ENCODE assay signal across 15 cellular contexts in the genomic region with DNA sequence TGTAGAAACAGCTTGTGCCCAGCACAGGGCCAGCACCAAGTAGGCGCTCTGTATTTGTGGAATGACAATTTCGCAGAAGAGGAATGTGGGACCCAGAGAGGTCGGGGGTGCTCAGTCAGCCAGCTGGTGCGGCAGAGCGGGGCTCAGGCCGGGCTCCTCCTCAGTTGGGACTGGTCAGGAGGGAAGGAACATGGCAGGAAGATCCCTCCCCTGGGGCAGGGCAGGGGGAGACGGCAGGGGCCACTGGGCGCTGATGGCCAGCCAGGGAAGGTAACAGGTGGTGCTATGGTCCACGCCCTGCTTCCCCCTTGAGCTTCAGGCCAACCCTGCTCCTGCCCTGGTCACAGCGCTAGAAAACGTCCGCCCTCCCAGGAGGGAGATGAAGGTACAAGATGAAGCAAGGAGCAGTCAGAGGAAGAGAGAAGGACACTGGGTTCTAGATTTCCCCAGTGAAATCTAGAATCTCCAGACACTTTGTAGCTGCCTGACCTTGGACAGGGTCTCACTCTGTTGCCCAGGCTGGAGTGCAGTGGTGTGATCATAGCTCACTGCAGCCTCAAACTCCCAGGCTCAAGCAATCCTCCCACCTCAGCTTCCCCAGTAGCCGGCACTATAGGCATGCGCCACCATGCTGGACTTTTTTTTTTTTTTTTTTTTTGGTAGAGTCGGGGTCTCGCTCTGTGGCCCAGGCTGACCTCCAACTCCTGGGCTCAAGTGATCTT. TPM values are rescaled to one million over a fixed set of nuclear protein-coding genes. Genes with fewer than 3 reads are reported as not detected.
DNase-seq lines count a peak whose midpoint lies in the region; ATAC-seq and TF ChIP-seq lines count a peak whose summit lies in the region.
"Had no signal": no experiment of that assay in that cellular context is flagged by ENCODE, and none has a peak within 500 bp of the region (broad histone marks: within the 10 kb centered on the region; RNA-seq: fewer than 3 reads in every experiment).

No MANE protein-coding gene starts in this region.

- no peak overlapping the region for H3K4me2 ChIP-seq in SK-N-SH

- peaks cover 59% of the 10 kb centered on the region for H3K4me1 Mint-ChIP-seq in activated B cell treated with CpG ODN at 0.5 μM for 24 hours
- H3K4me1 Mint-ChIP-seq in glutamatergic neuron (ENCODE audit: low read depth, unreplicated experiment): peaks cover 4% of the 10 kb centered on the region

- TF ChIP-seq RAD21 in SK-N-SH (IDR thresholded peaks at IDR 0.05; ENCODE audit: low read length): no peak

- H3K27me3 Mint-ChIP-seq in activated B cell treated with CpG ODN at 0.5 μM for 24 hours (no peaks in the 10 kb centered on the region), glutamatergic neuron (ENCODE audit: unreplicated experiment) (peaks cover 3% of the 10 kb centered on the region)

- H3K36me3 Mint-ChIP-seq in activated B cell treated with CpG ODN at 0.5 μM for 24 hours (ENCODE audit: low read depth) (no peaks in the 10 kb centered on the region), glutamatergic neuron (ENCODE audit: unreplicated experiment) (no peaks in the 10 kb centered on the region)

- H3K36me3 ChIP-seq in SK-N-SH (replicated peaks in 1 of 2; ENCODE audit: control insufficient read depth in 1 of 2, insufficient read depth in 2 of 2, low read length in 1 of 2): no peaks in the 10 kb centered on the region
- H3K36me3 ChIP-seq: thoracic aorta had no signal

- ATAC-seq in SK-N-SH treated with all-trans-retinoic acid at 6 μM for 48 hours (no peak), activated B cell treated with CpG ODN at 0.5 μM for 24 hours (ENCODE audit: low read depth) (no peak), GM21786 (IDR thresholded peaks at IDR 0.05; ENCODE audit: unreplicated experiment) (no peak)
- ATAC-seq: Panc1 had no signal

- peak overlapping the region; percentile 24 for H3K27ac Mint-ChIP-seq in activated B cell treated with CpG ODN at 0.5 μM for 24 hours
- no peak overlapping the region for H3K27ac Mint-ChIP-seq in glutamatergic neuron (ENCODE audit: unreplicated experiment)

- no peaks in the 10 kb centered on the region for H3F3A ChIP-seq in SK-N-SH (replicated peaks; ENCODE audit: insufficient read depth)

- intact Hi-C loops in activated B cell treated with CpG ODN at 0.5 μM for 24 hours (cut with micrococcal nuclease): loop anchor here (1.0 kb wide), 1 partner anchor 8 kb away; no protein-coding TSS in a partner anchor

- H3K9me3 Mint-ChIP-seq in activated B cell treated with CpG ODN at 0.5 μM for 24 hours: no peaks in the 10 kb centered on the region
- H3K9me3 Mint-ChIP-seq in glutamatergic neuron (ENCODE audit: unreplicated experiment): peaks cover 2% of the 10 kb centered on the region

- no peak overlapping the region for H3K27ac ChIP-seq in SK-N-SH (ENCODE audit: low read depth in 2 of 2, low read length in 1 of 2)
- H3K27ac ChIP-seq in layer of hippocampus (ENCODE audit: low read depth, low read length): peak overlapping the region; percentile 75
- peak overlapping the region in 18 of 21 experiments; percentile 66 to 100 (median 94) for H3K27ac ChIP-seq in skin epidermis

- DNase-seq in SK-N-SH (peak; percentile 15), activated B cell treated with CpG ODN at 0.5 μM for 24 hours (no peak), NCI-H187 (lab: John Stamatoyannopoulos, UW) (no peak), glutamatergic neuron (no peak)
- DNase-seq: 8988T, COR-L47, NCI-H1436, NCI-H510A treated with DMSO at 0.1 percent for 48 hours had no signal

- no peaks in the 10 kb centered on the region for H3K79me2 ChIP-seq in SK-N-SH (ENCODE audit: insufficient read depth)

- peaks cover 0 to 4% of the 10 kb centered on the region in 2 experiments; a peak in 1 of 4 replicates for H3K4me1 ChIP-seq in SK-N-SH (ENCODE audit: control insufficient read depth in 1 of 2, insufficient read depth in 2 of 2, low read depth in 1 of 2, low read length in 1 of 2)

- H2AFZ ChIP-seq in SK-N-SH (ENCODE audit: low read depth): no peak overlapping the region

- H3K9ac ChIP-seq in SK-N-SH: no peak overlapping the region

- H3K27me3 ChIP-seq in SK-N-SH (ENCODE audit: insufficient read depth) (no peaks in the 10 kb centered on the region), layer of hippocampus (ENCODE audit: control insufficient read depth, insufficient read depth, low read length) (no peaks in the 10 kb centered on the region)

- CTCF ChIA-PET in SK-N-SH (lab: Yijun Ruan, JAX): interaction anchor here (2.0 to 7.9 kb wide), 3 partner anchors 13 to 20 kb away, joined by 5 to 78 read pairs (median 22); no protein-coding TSS in a partner anchor
- CTCF ChIA-PET in activated B cell treated with CpG ODN at 0.5 μM for 24 hours (lab: Charles Lee): interaction anchor here (6.4 kb wide), 1 partner anchor 18 kb away, joined by 41 read pairs; no protein-coding TSS in a partner anchor

- 92% methylated on average over 15 of the region's 16 CpGs for WGBS in SK-N-SH (ENCODE audit: low lambda C conversion rate)

- no peak overlapping the region for H3K4me3 ChIP-seq in SK-N-SH (ENCODE audit: low read depth in 2 of 2, low read length in 1 of 2)
- H3K4me3 ChIP-seq in skin epidermis: no peak overlapping the region
- H3K4me3 ChIP-seq: thoracic aorta had no signal

- POLR2A ChIA-PET in SK-N-SH (lab: Yijun Ruan, JAX): no interaction called here
- POLR2A ChIA-PET in activated B cell treated with CpG ODN at 0.5 μM for 24 hours (lab: Charles Lee): interaction anchor here (0.6 to 9.3 kb wide), 5 partner anchors 10 to 21 kb away, joined by 5 to 97 read pairs (median 16); a partner anchor contains a TSS

- H4K20me1 ChIP-seq in SK-N-SH (ENCODE audit: insufficient read depth): no peaks in the 10 kb centered on the region

- no peaks in the 10 kb centered on the region for H3K9me3 ChIP-seq in SK-N-SH
- H3K9me3 ChIP-seq: thoracic aorta had no signal

- H3K4me3 Mint-ChIP-seq in activated B cell treated with CpG ODN at 0.5 μM for 24 hours (no peak overlapping the region), glutamatergic neuron (ENCODE audit: unreplicated experiment) (no peak overlapping the region)

- no peaks in the 10 kb centered on the region for H3K9me2 ChIP-seq in SK-N-SH

- TF ChIP-seq CTCF in SK-N-SH (IDR thresholded peaks at IDR 0.05): no peak
- no peak for TF ChIP-seq CTCF in activated B cell treated with CpG ODN at 0.5 μM for 24 hours (IDR thresholded peaks at IDR 0.05)
- TF ChIP-seq CTCF in glutamatergic neuron (IDR thresholded peaks at IDR 0.05; ENCODE audit: partially characterized antibody, unreplicated experiment): no peak

- TF ChIP-seq EP300 in SK-N-SH (IDR thresholded peaks at IDR 0.05; ENCODE audit: borderline replicate concordance in 1 of 2, low read depth in 1 of 2, low read length in 1 of 2): no peak

TF ChIP-seq in SK-N-SH, 30 proteins besides CTCF, POLR2A, EP300 and RAD21:
- no peak for TF ChIP-seq RCOR1 (IDR thresholded peaks at IDR 0.05; ENCODE audit: low read length)
- TF ChIP-seq TEAD4 (IDR thresholded peaks at IDR 0.05; ENCODE audit: borderline replicate concordance, insufficient read depth): no peak
- TF ChIP-seq FOXJ3 (CRISPR knock-in tag; IDR thresholded peaks at IDR 0.05): no peak
- TF ChIP-seq YY1 (IDR thresholded peaks at IDR 0.05; ENCODE audit: low read depth): no peak

TF ChIP-seq in SK-N-SH treated with all-trans-retinoic acid at 6 μM for 48 hours, 23 proteins besides CTCF, POLR2A, EP300 and RAD21 (continues in another document):
- TF ChIP-seq RARB (CRISPR knock-in tag; IDR thresholded peaks at IDR 0.05) (no peak), PPARA (CRISPR knock-in tag; IDR thresholded peaks at IDR 0.05; ENCODE audit: borderline replicate concordance) (no peak), ARNTL (CRISPR knock-in tag; IDR thresholded peaks at IDR 0.05; ENCODE audit: borderline replicate concordance, low read depth) (no peak)
- TF ChIP-seq, protein P1, sequence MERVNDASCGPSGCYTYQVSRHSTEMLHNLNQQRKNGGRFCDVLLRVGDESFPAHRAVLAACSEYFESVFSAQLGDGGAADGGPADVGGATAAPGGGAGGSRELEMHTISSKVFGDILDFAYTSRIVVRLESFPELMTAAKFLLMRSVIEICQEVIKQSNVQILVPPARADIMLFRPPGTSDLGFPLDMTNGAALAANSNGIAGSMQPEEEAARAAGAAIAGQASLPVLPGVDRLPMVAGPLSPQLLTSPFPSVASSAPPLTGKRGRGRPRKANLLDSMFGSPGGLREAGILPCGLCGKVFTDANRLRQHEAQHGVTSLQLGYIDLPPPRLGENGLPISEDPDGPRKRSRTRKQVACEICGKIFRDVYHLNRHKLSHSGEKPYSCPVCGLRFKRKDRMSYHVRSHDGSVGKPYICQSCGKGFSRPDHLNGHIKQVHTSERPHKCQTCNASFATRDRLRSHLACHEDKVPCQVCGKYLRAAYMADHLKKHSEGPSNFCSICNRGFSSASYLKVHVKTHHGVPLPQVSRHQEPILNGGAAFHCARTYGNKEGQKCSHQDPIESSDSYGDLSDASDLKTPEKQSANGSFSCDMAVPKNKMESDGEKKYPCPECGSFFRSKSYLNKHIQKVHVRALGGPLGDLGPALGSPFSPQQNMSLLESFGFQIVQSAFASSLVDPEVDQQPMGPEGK (CRISPR knock-in tag; IDR thresholded peaks at IDR 0.05; ENCODE audit: borderline replicate concordance): no peak

RNA-seq across cellular contexts. Expression of a gene that starts 13.5 kb away (rescaled TPM):
- 0.19 TPM in 1 of 2 replicates, not detected in the other for polyA plus RNA-seq in SK-N-SH (2012; rRNA removed)
- 0.08 and 0.09 TPM in 2 replicates for polyA plus RNA-seq in SK-N-SH (2012; cell fraction: cytosol; rRNA removed)
- 0.06 and 0.31 TPM in 2 replicates for polyA plus RNA-seq in SK-N-SH (2012; cell fraction: nucleus; rRNA removed)
- total RNA-seq in activated B cell treated with CpG ODN at 0.5 μM for 24 hours (63.9 and 68.8 TPM in 2 replicates), glutamatergic neuron (ENCODE audit: unreplicated experiment) (not detected)

RNA-seq across cellular contexts. Expression of a gene that starts 16.5 kb away (rescaled TPM):
- polyA plus RNA-seq in SK-N-SH (2012; rRNA removed): 65.5 and 70.7 TPM in 2 replicates
- polyA plus RNA-seq in SK-N-SH (2012; cell fraction: cytosol; rRNA removed): 25.2 and 42.6 TPM in 2 replicates
- polyA plus RNA-seq in SK-N-SH (2012; cell fraction: nucleus; rRNA removed): 288 and 306 TPM in 2 replicates
- 27.5 and 28.2 TPM in 2 replicates for total RNA-seq in activated B cell treated with CpG ODN at 0.5 μM for 24 hours
- 60.0 TPM for total RNA-seq in glutamatergic neuron (ENCODE audit: unreplicated experiment)

RNA-seq across cellular contexts. Expression of a gene that starts 34.4 kb away (rescaled TPM):
- 184 and 191 TPM in 2 replicates for polyA plus RNA-seq in SK-N-SH (2012; rRNA removed)
- polyA plus RNA-seq in SK-N-SH (2012; cell fraction: cytosol; rRNA removed): 204 and 247 TPM in 2 replicates
- 98.8 and 147 TPM in 2 replicates for polyA plus RNA-seq in SK-N-SH (2012; cell fraction: nucleus; rRNA removed)
- total RNA-seq in activated B cell treated with CpG ODN at 0.5 μM for 24 hours (101 and 126 TPM in 2 replicates), glutamatergic neuron (ENCODE audit: unreplicated experiment) (112 TPM)

RNA-seq across cellular contexts. Expression of a gene that starts 39.4 kb away (rescaled TPM):
- polyA plus RNA-seq in SK-N-SH (2012; rRNA removed): not detected in 2 replicates
- polyA plus RNA-seq in SK-N-SH (2012; cell fraction: cytosol; rRNA removed): not detected in 2 replicates
- not detected in 2 replicates for polyA plus RNA-seq in SK-N-SH (2012; cell fraction: nucleus; rRNA removed)
- total RNA-seq in activated B cell treated with CpG ODN at 0.5 μM for 24 hours (0.46 and 0.69 TPM in 2 replicates), glutamatergic neuron (ENCODE audit: unreplicated experiment) (not detected)
- total RNA-seq: mucosa of gallbladder, thoracic aorta had no signal

RNA-seq across cellular contexts. Expression of a gene that starts 57.1 kb away (rescaled TPM):
- 0.07 and 0.23 TPM in 2 replicates for polyA plus RNA-seq in SK-N-SH (2012; rRNA removed)
- polyA plus RNA-seq in SK-N-SH (2012; cell fraction: cytosol; rRNA removed): 0.01 and 0.05 TPM in 2 replicates
- 0.50 and 0.52 TPM in 2 replicates for polyA plus RNA-seq in SK-N-SH (2012; cell fraction: nucleus; rRNA removed)
- total RNA-seq in activated B cell treated with CpG ODN at 0.5 μM for 24 hours: 1.1 and 3.5 TPM in 2 replicates
- 0.54 TPM for total RNA-seq in glutamatergic neuron (ENCODE audit: unreplicated experiment)

Comparison
In these comparisons a context has a peak if more than half of its experiments do, and no peak if none do; other contexts are left out.
1. H3K27ac ChIP-seq: peak in layer of hippocampus (single experiment) and skin epidermis (18 of 21); none in SK-N-SH (0 of 2).
2. RNA of a gene that starts 13.5 kb away (total RNA-seq): 63.9 to 68.8 TPM in activated B cell treated with CpG ODN at 0.5 μM for 24 hours; not detected in glutamatergic neuron (single experiment); every median in the first group is over 10 times any median in the second.